14 cellular contexts compared by ENCODE assay signal in genomic region chr9:72542538-72542835, GRCh38. TPM values are rescaled to one million over a fixed set of nuclear protein-coding genes. Genes with fewer than 3 reads are reported as not detected.
A peak's percentile ranks its signal among the peaks of the same experiment; 100 is the strongest.
DNase-seq lines count a peak whose midpoint lies in the region; ATAC-seq, FAIRE-seq and TF ChIP-seq lines count a peak whose summit lies in the region.
"Not testable (repeated sequence)": the region's sequence is repeated elsewhere in the genome, so short reads cannot be mapped to it uniquely, and the experiment has no call there.
"Had no signal": no experiment of that assay in that cellular context is flagged by ENCODE, and none has a peak within 500 bp of the region (broad histone marks: within the 10 kb centered on the region; RNA-seq: fewer than 3 reads in every experiment).

No MANE protein-coding gene starts in this region.

- not testable (repeated sequence) for H3K4me2 ChIP-seq in endothelial cell of umbilical vein (ENCODE audit: insufficient read depth, low read length)

- peak overlapping the region; percentile 76 for H3K27ac Mint-ChIP-seq in activated CD4-positive, alpha-beta T cell treated with anti-CD3 and anti-CD28 coated beads for 36 hours

- not testable (repeated sequence) for H3K9me3 ChIP-seq in Panc1 (ENCODE audit: control insufficient read depth, insufficient read depth, low read depth, low read length); endothelial cell of umbilical vein (replicated peaks; ENCODE audit: control insufficient read depth, insufficient read depth, low read length)

- not testable (repeated sequence) for FAIRE-seq in endothelial cell of umbilical vein (lab: Jason Lieb, UNC)

- not testable (repeated sequence) for H4K20me1 ChIP-seq in endothelial cell of umbilical vein (replicated peaks; ENCODE audit: control insufficient read depth, extremely low read depth, insufficient read depth, low read length)

- not testable (repeated sequence) for H2AFZ ChIP-seq in endothelial cell of umbilical vein (ENCODE audit: low read depth, low read length)

- not testable (repeated sequence) for H3K4me3 Mint-ChIP-seq in activated CD4-positive, alpha-beta T cell treated with anti-CD3 and anti-CD28 coated beads for 36 hours

- H3K9ac ChIP-seq in endothelial cell of umbilical vein (replicated peaks; ENCODE audit: extremely low read depth, insufficient read depth, low read length): not testable (repeated sequence)

- not testable (repeated sequence) for TF ChIP-seq POLR2A in endothelial cell of umbilical vein (IDR thresholded peaks at IDR 0.05; ENCODE audit: low read depth, low read length)

- not testable (repeated sequence) for H3K36me3 ChIP-seq in Panc1 (ENCODE audit: control insufficient read depth, insufficient read depth, low read length); endothelial cell of umbilical vein (ENCODE audit: control insufficient read depth in 2 of 2, extremely low read depth in 1 of 2, insufficient read depth in 2 of 2, low read length in 2 of 2)

- not testable (repeated sequence) for H3K4me1 ChIP-seq in Panc1 (ENCODE audit: control insufficient read depth, insufficient read depth, low read length); endothelial cell of umbilical vein (ENCODE audit: control insufficient read depth, extremely low read depth, insufficient read depth, low read length)

- in situ Hi-C loops in Panc1 (cut with HindIII; ENCODE audit: low pct_unique_long_range_greater_than_20kb, low sequenced_read_pairs): not testable (repeated sequence)

- not testable (repeated sequence) for H3K36me3 Mint-ChIP-seq in activated CD4-positive, alpha-beta T cell treated with anti-CD3 and anti-CD28 coated beads for 36 hours (ENCODE audit: low read depth)

- H3K4me3 ChIP-seq in AG10803 (ENCODE audit: low read length); Panc1 (ENCODE audit: low read depth in 2 of 2, low read length in 2 of 2); endothelial cell of umbilical vein (replicated peaks in 1 of 3; ENCODE audit: insufficient read depth in 1 of 3, low read depth in 1 of 3, low read length in 3 of 3); fibroblast of villous mesenchyme (ENCODE audit: low read depth, low read length): not testable (repeated sequence)

- CTCF ChIA-PET in Panc1 (lab: Charles Lee); activated CD4-positive, alpha-beta T cell treated with anti-CD3 and anti-CD28 coated beads for 36 hours (lab: Charles Lee): not testable (repeated sequence)
- CTCF ChIA-PET in endothelial cell of umbilical vein (lab: Charles Lee): interaction anchor here (1.2 to 1.6 kb wide), 2 partner anchors 12 to 35 kb away, joined by 3 read pairs; no protein-coding TSS in a partner anchor

- H3K9me3 Mint-ChIP-seq in activated CD4-positive, alpha-beta T cell treated with anti-CD3 and anti-CD28 coated beads for 36 hours (ENCODE audit: low read depth): not testable (repeated sequence)

- POLR2A ChIA-PET in Panc1 (lab: Charles Lee); activated CD4-positive, alpha-beta T cell treated with anti-CD3 and anti-CD28 coated beads for 36 hours (lab: Charles Lee); endothelial cell of umbilical vein (lab: Charles Lee): not testable (repeated sequence)

- BruUV-seq in Panc1 (replicated peaks; lab: Mats Ljungman, UMichigan); endothelial cell of umbilical vein (replicated peaks; lab: Mats Ljungman, UMichigan): not testable (repeated sequence)

- H3K9me1 ChIP-seq in endothelial cell of umbilical vein (replicated peaks; ENCODE audit: control insufficient read depth, extremely low read depth, insufficient read depth, low read length): not testable (repeated sequence)

- H3K27me3 Mint-ChIP-seq in activated CD4-positive, alpha-beta T cell treated with anti-CD3 and anti-CD28 coated beads for 36 hours: not testable (repeated sequence)

- H3K27me3 ChIP-seq in Panc1 (ENCODE audit: control insufficient read depth, insufficient read depth, low read length); endothelial cell of umbilical vein (ENCODE audit: control insufficient read depth in 2 of 2, insufficient read depth in 2 of 2, low read length in 2 of 2): not testable (repeated sequence)

- H3K27ac ChIP-seq in Panc1 (ENCODE audit: low read length): peak overlapping the region; percentile 26; the same call in 1 of the 2 replicates
- not testable (repeated sequence) for H3K27ac ChIP-seq in endothelial cell of umbilical vein (ENCODE audit: insufficient read depth, low read depth, low read length)

- H3K4me1 Mint-ChIP-seq in activated CD4-positive, alpha-beta T cell treated with anti-CD3 and anti-CD28 coated beads for 36 hours: peaks cover 15% of the 10 kb centered on the region

- peak; percentile 50 for DNase-seq in AG10803 (ENCODE audit: low read depth)
- peak; percentile 59 for DNase-seq in HCEC 1CT
- not testable (repeated sequence) for DNase-seq in Panc1 (ENCODE audit: low read depth, low spot score); activated CD4-positive, alpha-beta T cell treated with anti-CD3 and anti-CD28 coated beads for 36 hours
- DNase-seq in astrocyte of the hippocampus (ENCODE audit: low read depth, low spot score): peak; percentile 53
- DNase-seq in endothelial cell of umbilical vein (ENCODE audit: low read depth, low spot score): peak; percentile 24
- DNase-seq in fibroblast of villous mesenchyme (ENCODE audit: low read depth): peak; percentile 34
- peak; percentile 68 for DNase-seq in renal cortical epithelial cell (ENCODE audit: low read depth)

- intact Hi-C loops in Panc1 (cut with micrococcal nuclease; ENCODE audit: unreplicated experiment); activated CD4-positive, alpha-beta T cell treated with anti-CD3 and anti-CD28 coated beads for 36 hours (cut with DNase I, micrococcal nuclease); endothelial cell of umbilical vein (cut with micrococcal nuclease): not testable (repeated sequence)

- not testable (repeated sequence) for TF ChIP-seq CTCF in AG10803 (conservative IDR thresholded peaks at IDR 0.05; ENCODE audit: low read length); Panc1 (IDR thresholded peaks at IDR 0.05); endothelial cell of umbilical vein (IDR thresholded peaks at IDR 0.05; ENCODE audit: extremely low read depth in 1 of 2, insufficient read depth in 1 of 2, low read depth in 1 of 2, low read length in 2 of 2); fibroblast of villous mesenchyme (IDR thresholded peaks at IDR 0.05; ENCODE audit: insufficient read depth, low read depth, low read length)

- peak; percentile 51; the same call in 1 of the 2 replicates for ATAC-seq in Panc1
- peak; percentile 60 for ATAC-seq in activated CD4-positive, alpha-beta T cell treated with anti-CD3 and anti-CD28 coated beads for 36 hours

- not testable (repeated sequence) for H3K79me2 ChIP-seq in endothelial cell of umbilical vein (ENCODE audit: control insufficient read depth, insufficient read depth, low read length)

- dilution Hi-C loops in endothelial cell of umbilical vein (cut with MboI; ENCODE audit: extremely low pct_ligation_motif_present, low sequenced_read_pairs): not testable (repeated sequence)

TF ChIP-seq in endothelial cell of umbilical vein, 7 proteins besides CTCF, POLR2A, EP300 and RAD21:
- peak; percentile 29 for TF ChIP-seq FOS (IDR thresholded peaks at IDR 0.05; ENCODE audit: borderline replicate concordance, insufficient read depth, low read length)

RNA-seq across cellular contexts. Expression of gene TMC1, which starts 21.1 kb away (rescaled TPM):
- total RNA-seq in Panc1 (2021; ENCODE audit: unreplicated experiment) (0.36 TPM), endothelial cell of umbilical vein (0.48 and 1.5 TPM in 2 replicates), fibroblast of villous mesenchyme (under 0.01 and 1.3 TPM in 2 replicates), renal cortical epithelial cell (0.15 TPM in 1 of 2 replicates, not detected in the other)
- polyA plus RNA-seq in Panc1 (2012; ENCODE audit: insufficient read length): 0.59 TPM
- not detected for total RNA-seq in activated CD4-positive, alpha-beta T cell treated with anti-CD3 and anti-CD28 coated beads for 36 hours
- polyA plus RNA-seq in endothelial cell of umbilical vein: 0.30 TPM in 1 of 2 replicates, not detected in the other
- polyA plus RNA-seq in endothelial cell of umbilical vein (2011; cell fraction: cytosol; rRNA removed): 0.04 and 0.17 TPM in 2 replicates
- polyA plus RNA-seq in endothelial cell of umbilical vein (2011; cell fraction: nucleus; rRNA removed): 0.50 and 1.1 TPM in 2 replicates
- polyA plus RNA-seq in endothelial cell of umbilical vein (2012): 0.15 and 0.17 TPM in 2 replicates
- polyA minus RNA-seq in endothelial cell of umbilical vein: 0.64 and 1.2 TPM in 2 replicates
- polyA minus RNA-seq in endothelial cell of umbilical vein (2011; cell fraction: cytosol; rRNA and poly(A)+ RNA removed): not detected
- polyA minus RNA-seq in endothelial cell of umbilical vein (2011; cell fraction: nucleus; rRNA and poly(A)+ RNA removed): not detected in 2 replicates
- total RNA-seq: activated naive CD4-positive, alpha-beta T cell treated with anti-CD3 and anti-CD28 coated beads, Interleukin-2, amount 50 U/mL, for 72 hours; kidney epithelial cell; lower lobe of right lung; natural killer cell; OCI-LY7 had no signal
- polyA plus RNA-seq: IgD-negative memory B cell had no signal
